In genomic region chr1:108239433-108239832, GRCh38 we compare ENCODE assay signal across 17 cellular contexts. TPM values are rescaled to one million over a fixed set of nuclear protein-coding genes. Genes with fewer than 3 reads are reported as not detected.
A peak's percentile ranks its signal among the peaks of the same experiment; 100 is the strongest.
DNase-seq lines count a peak whose midpoint lies in the region; ATAC-seq, FAIRE-seq and TF ChIP-seq lines count a peak whose summit lies in the region.
"Not testable (repeated sequence)": the region's sequence is repeated elsewhere in the genome, so short reads cannot be mapped to it uniquely, and the experiment has no call there.
"Had no signal": no experiment of that assay in that cellular context is flagged by ENCODE, and none has a peak within 500 bp of the region (broad histone marks: within the 10 kb centered on the region; RNA-seq: fewer than 3 reads in every experiment).

No MANE protein-coding gene starts in this region.

- DNase-seq in body of pancreas, left colon, right lobe of liver, mucosa of descending colon, pancreas: not testable (repeated sequence)

- peak; percentile 55 for ATAC-seq in body of pancreas
- peak; percentile 73 for ATAC-seq in esophagus mucosa
- ATAC-seq in left colon: peak; percentile 98
- peak in 3 of 4 donors; percentile 17 to 35 (median 25) for ATAC-seq in right lobe of liver
- peak; percentile 90 for ATAC-seq in mucosa of descending colon
- ATAC-seq in pancreas: peak in 3 of 4 donors; percentile 49 to 57 (median 55)

- intact Hi-C loops in body of pancreas (cut with DNase I); left colon (cut with DNase I, micrococcal nuclease); right lobe of liver (cut with DNase I); mucosa of descending colon (cut with DNase I, micrococcal nuclease); pancreas (cut with DNase I): not testable (repeated sequence)

- not testable (repeated sequence) for TF ChIP-seq CTCF in body of pancreas (IDR thresholded peaks at IDR 0.05); right lobe of liver (IDR thresholded peaks at IDR 0.05); mucosa of descending colon (IDR thresholded peaks at IDR 0.05); pancreas (IDR thresholded peaks at IDR 0.05)

- H3K27ac ChIP-seq in body of pancreas, right lobe of liver, pancreas: not testable (repeated sequence)

- not testable (repeated sequence) for H3K4me3 ChIP-seq in body of pancreas, right lobe of liver, mucosa of descending colon, pancreas

- H3K4me1 ChIP-seq in body of pancreas; right lobe of liver; mucosa of descending colon (ENCODE audit: low read depth); pancreas: not testable (repeated sequence)

- not testable (repeated sequence) for TF ChIP-seq POLR2A in body of pancreas (IDR thresholded peaks at IDR 0.05); right lobe of liver (IDR thresholded peaks at IDR 0.05)

- not testable (repeated sequence) for H3K36me3 ChIP-seq in body of pancreas (replicated peaks in 1 of 2; ENCODE audit: insufficient read depth in 1 of 2, low read depth in 2 of 2); right lobe of liver; mucosa of descending colon (ENCODE audit: low read depth); pancreas

- H3K27me3 ChIP-seq in body of pancreas, right lobe of liver, pancreas: not testable (repeated sequence)

- FAIRE-seq in pancreas (lab: Jason Lieb, UNC): not testable (repeated sequence)

- not testable (repeated sequence) for H3K9me3 ChIP-seq in body of pancreas, right lobe of liver, mucosa of descending colon, pancreas

- WGBS in body of pancreas, 2 donors: no CpG with 5 or more reads among the region's 2 CpGs
- WGBS in right lobe of liver (ENCODE audit: insufficient coverage, low coverage, low lambda C conversion rate, missing lambda C conversion rate): no CpG with 5 or more reads among the region's 2 CpGs
- WGBS in pancreas, 2 donors: no CpG with 5 or more reads among the region's 2 CpGs

RNA-seq across cellular contexts. Expression of gene NBPF4, which starts 4.4 kb away (rescaled TPM):
- total RNA-seq in body of pancreas (not detected), esophagus mucosa (0.08 TPM), left colon (under 1 TPM in 1 of 2 donors, not detected in 1; 0.53 TPM), right lobe of liver (not detected), mucosa of descending colon (under 1 TPM in 2 of 3 donors, not detected in 1; 0.35 to 0.53 TPM), pancreas (not detected)
- polyA plus RNA-seq in pancreas: not detected
- total RNA-seq: A172; A673; B cell; Calu3; CD4-positive, CD25-positive, alpha-beta regulatory T cell; CD8-positive, alpha-beta T cell had no signal
- polyA plus RNA-seq: AG04450; BJ; CD14-positive monocyte; CD4-positive, alpha-beta memory T cell; CD4-positive, CD25-positive, alpha-beta regulatory T cell; CD8-positive, alpha-beta memory T cell had no signal

RNA-seq across cellular contexts. Expression of gene SLC25A24, which starts 39.3 kb away (rescaled TPM):
- total RNA-seq in body of pancreas (10 to 100 TPM in 1 of 2 donors, 1 to 10 TPM in 1; 6.3 to 21.5 TPM), esophagus mucosa (15.7 TPM), left colon (10 to 100 TPM; 81.2 to 89.0 TPM), right lobe of liver (1 to 10 TPM; 1.1 to 3.9 (median 2.5) TPM), mucosa of descending colon (10 to 100 TPM; 38.1 to 81.2 (median 66.7) TPM), pancreas (10 to 100 TPM in 2 of 6 donors, 1 to 10 TPM in 4; 5.1 to 16.9 (median 7.3) TPM)
- 1 to 10 TPM; 3.3 to 9.4 TPM for polyA plus RNA-seq in pancreas

Comparison
In these comparisons a context has a peak if more than half of its experiments do, and no peak if none do; other contexts are left out.
1. ATAC-seq: peak in every context shown above with its lines; median percentile 98 in left colon; 90 in mucosa of descending colon; 73 in esophagus mucosa; 55 in body of pancreas; 55 in pancreas; 25 in right lobe of liver.